ENCODE assay signal across 7 cellular contexts in the genomic region with DNA sequence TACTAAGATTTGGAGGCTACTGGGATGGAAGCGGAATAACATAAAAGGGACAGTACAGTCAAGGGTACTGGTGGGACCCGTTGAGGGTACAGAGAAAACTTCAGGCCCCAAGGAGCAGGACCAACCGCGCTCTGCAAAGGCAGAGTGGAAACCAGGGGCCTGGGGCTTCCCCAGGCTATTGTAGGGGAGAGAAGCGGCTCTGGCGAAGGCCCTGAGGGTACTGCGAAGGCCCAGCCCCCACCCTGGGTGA. TPM values are rescaled to one million over a fixed set of nuclear protein-coding genes. Genes with fewer than 3 reads are reported as not detected.
DNase-seq lines count a peak whose midpoint lies in the region; ATAC-seq and TF ChIP-seq lines count a peak whose summit lies in the region.
"Had no signal": no experiment of that assay in that cellular context is flagged by ENCODE, and none has a peak within 500 bp of the region (broad histone marks: within the 10 kb centered on the region; RNA-seq: fewer than 3 reads in every experiment).

No MANE protein-coding gene starts in this region.

- H3K27me3 ChIP-seq in GM23248 (replicated peaks; ENCODE audit: insufficient read depth) (no peaks in the 10 kb centered on the region), brain microvascular endothelial cell (replicated peaks) (no peaks in the 10 kb centered on the region)

- in situ Hi-C loops in GM23248 (cut with MboI) = no loop called here
- in situ Hi-C loops in brain microvascular endothelial cell (cut with HindIII; ENCODE audit: low pct_ligation_motif_present, low sequenced_read_pairs) = no loop called here

- peaks cover 63% of the 10 kb centered on the region for H3K79me2 ChIP-seq in GM23248 (ENCODE audit: insufficient read depth)

- peak overlapping the region; percentile 94 for H3K9ac ChIP-seq in GM23248

- H3K27ac ChIP-seq in GM23248 (peak overlapping the region; percentile 89), brain microvascular endothelial cell (peak overlapping the region; percentile 79)

- DNase-seq in GM23248 (no peak), brain microvascular endothelial cell (no peak), natural killer cell (no peak), NCI-H526 treated with DMSO at 0.1 percent for 48 hours (lab: John Stamatoyannopoulos, UW) (no peak), head of caudate nucleus (no peak)
- DNase-seq: KBM-7 had no signal

- no peaks in the 10 kb centered on the region for H3K9me2 ChIP-seq in GM23248 (ENCODE audit: insufficient read depth)

- no peak for TF ChIP-seq CTCF in brain microvascular endothelial cell (IDR thresholded peaks at IDR 0.05; ENCODE audit: low read depth, low read length, missing control alignments)
- TF ChIP-seq CTCF in natural killer cell (IDR thresholded peaks at IDR 0.05) = no peak

- H3K4me1 ChIP-seq in GM23248 (ENCODE audit: insufficient read depth) = peaks cover 37% of the 10 kb centered on the region

- H3K36me3 Mint-ChIP-seq in natural killer cell = no peaks in the 10 kb centered on the region

- no peak overlapping the region for H2AFZ ChIP-seq in GM23248

- WGBS in GM23248 (ENCODE audit: low coverage in 1 of 2, low lambda C conversion rate in 2 of 2, missing lambda C conversion rate in 2 of 2), 2 experiments = 25% methylated on average over 7 of the region's 7 CpGs

- H3K27ac Mint-ChIP-seq in natural killer cell = peak overlapping the region in 1 of 2 donors; percentile 48

- peak overlapping the region; percentile 89 for H3K4me2 ChIP-seq in GM23248 (ENCODE audit: unreplicated experiment)

- intact Hi-C loops in natural killer cell (cut with micrococcal nuclease) = no loop called here
- intact Hi-C loops in head of caudate nucleus (cut with DNase I) = no loop called here

- peaks cover 0 to 25% of the 10 kb centered on the region in 2 donors for H3K4me1 Mint-ChIP-seq in natural killer cell

- H3K4me3 ChIP-seq in GM23248 (peak overlapping the region; percentile 98), brain microvascular endothelial cell (ENCODE audit: low read depth, low read length) (peak overlapping the region; percentile 90)

- H3K9me3 ChIP-seq in GM23248 (ENCODE audit: low read depth) = no peaks in the 10 kb centered on the region

- H3K36me3 ChIP-seq in GM23248 (ENCODE audit: low read depth) (peaks cover 25% of the 10 kb centered on the region), brain microvascular endothelial cell (replicated peaks) (peaks cover 42% of the 10 kb centered on the region)

- H3K27me3 Mint-ChIP-seq in natural killer cell (ENCODE audit: low read depth in 2 of 2) = no peaks in the 10 kb centered on the region

- H4K20me1 ChIP-seq in GM23248 (ENCODE audit: insufficient read depth) = peaks cover 39% of the 10 kb centered on the region

- H3F3A ChIP-seq in GM23248 (ENCODE audit: insufficient read depth) = peaks cover 75% of the 10 kb centered on the region

- H3K4me3 Mint-ChIP-seq in natural killer cell = peak overlapping the region; percentile 81

- no peaks in the 10 kb centered on the region for H3K9me3 Mint-ChIP-seq in natural killer cell

- ATAC-seq in natural killer cell (no peak), HG02884 (IDR thresholded peaks at IDR 0.05; ENCODE audit: unreplicated experiment) (no peak)

RNA-seq across cellular contexts. Expression of a gene that starts 0.4 kb away (rescaled TPM):
- total RNA-seq in GM23248 (2014; rRNA removed; shearing (Covaris generic)) = 1,596 and 1,625 TPM in 2 replicates
- 3,527 and 3,584 TPM in 2 replicates for polyA plus RNA-seq in GM23248 (2016; fragmentation: Nextera tagmentation; extraction: Ambion mirVana)
- 10 to 100 TPM; 20.9 to 23.8 (median 22.9) TPM for total RNA-seq in natural killer cell

RNA-seq across cellular contexts. Expression of a gene that starts 15.5 kb away (rescaled TPM):
- 3.4 and 4.3 TPM in 2 replicates for total RNA-seq in GM23248 (2014; rRNA removed; shearing (Covaris generic))
- polyA plus RNA-seq in GM23248 (2016; fragmentation: Nextera tagmentation; extraction: Ambion mirVana) = 2.3 and 2.7 TPM in 2 replicates
- not detected for total RNA-seq in natural killer cell

RNA-seq across cellular contexts. Expression of a gene that starts 24.3 kb away (rescaled TPM):
- 0.13 and 2.1 TPM in 2 replicates for total RNA-seq in GM23248 (2014; rRNA removed; shearing (Covaris generic))
- 1.6 and 1.8 TPM in 2 replicates for polyA plus RNA-seq in GM23248 (2016; fragmentation: Nextera tagmentation; extraction: Ambion mirVana)
- total RNA-seq in natural killer cell = 1 to 10 TPM; 1.3 to 3.2 (median 1.5) TPM

RNA-seq across cellular contexts. Expression of a gene that starts 31.2 kb away (rescaled TPM):
- 20.5 and 28.6 TPM in 2 replicates for total RNA-seq in GM23248 (2014; rRNA removed; shearing (Covaris generic))
- polyA plus RNA-seq in GM23248 (2016; fragmentation: Nextera tagmentation; extraction: Ambion mirVana) = 52.8 and 55.7 TPM in 2 replicates
- 10 to 100 TPM; 30.9 to 37.9 (median 36.8) TPM for total RNA-seq in natural killer cell

RNA-seq across cellular contexts. Expression of a gene that starts 31.5 kb away (rescaled TPM):
- 14,230 and 20,944 TPM in 2 replicates for total RNA-seq in GM23248 (2014; rRNA removed; shearing (Covaris generic))
- not detected in 2 replicates for polyA plus RNA-seq in GM23248 (2016; fragmentation: Nextera tagmentation; extraction: Ambion mirVana)
- total RNA-seq in natural killer cell = 1,000 to 10,000 TPM; 5,042 to 6,602 (median 5,874) TPM

Comparison
In these comparisons a context has a peak if more than half of its experiments do, and no peak if none do; other contexts are left out.
1. RNA of a gene that starts 0.4 kb away (total RNA-seq): 1,596 to 1,625 TPM in GM23248; 20.9 to 23.8 TPM in natural killer cell; every median in the first group is over 10 times any median in the second.